In the genomic region with DNA sequence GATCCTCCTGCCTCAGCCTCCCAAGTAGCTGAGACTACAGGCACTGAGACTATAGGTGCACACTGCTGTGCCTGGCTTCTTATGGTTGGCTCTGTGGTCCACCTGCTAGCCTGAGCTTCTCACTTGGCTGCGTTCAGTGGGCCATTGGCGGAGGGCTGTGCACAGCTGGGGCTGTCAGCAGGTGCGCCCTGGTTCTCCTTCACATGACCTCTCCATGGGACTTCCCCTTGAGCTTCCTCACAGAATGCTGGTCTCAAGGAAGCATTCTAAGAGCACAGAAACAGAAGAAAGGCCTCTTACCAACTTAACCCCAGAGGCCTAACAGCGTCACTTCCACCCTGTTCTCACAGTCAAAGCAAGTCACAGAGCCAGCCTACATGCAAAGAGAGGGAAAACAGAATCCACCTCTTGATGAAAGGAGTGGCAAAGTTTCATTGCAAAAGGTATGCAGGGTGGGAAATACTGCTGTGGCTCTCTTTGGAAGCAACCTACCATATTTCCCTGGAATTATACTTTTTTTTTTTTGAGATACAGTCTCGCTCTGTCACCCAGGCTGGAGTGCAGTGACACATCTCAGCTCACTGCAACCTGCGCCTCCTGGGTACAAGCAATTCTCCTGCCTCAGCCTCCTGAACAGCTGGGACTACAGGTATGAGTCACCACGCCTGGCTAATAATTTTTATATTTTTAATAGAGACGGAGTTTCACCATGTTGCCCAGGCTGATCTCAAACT, we compare ENCODE assay signal across 1 cellular context.
A peak's percentile ranks its signal among the peaks of the same experiment; 100 is the strongest.
TF ChIP-seq lines count a peak whose summit lies in the region.

No MANE protein-coding gene starts in this region.

TF ChIP-seq in GM12878, 131 proteins besides CTCF, POLR2A, EP300 and RAD21 (continued from another document and continues in another):
- TF ChIP-seq, protein P1, sequence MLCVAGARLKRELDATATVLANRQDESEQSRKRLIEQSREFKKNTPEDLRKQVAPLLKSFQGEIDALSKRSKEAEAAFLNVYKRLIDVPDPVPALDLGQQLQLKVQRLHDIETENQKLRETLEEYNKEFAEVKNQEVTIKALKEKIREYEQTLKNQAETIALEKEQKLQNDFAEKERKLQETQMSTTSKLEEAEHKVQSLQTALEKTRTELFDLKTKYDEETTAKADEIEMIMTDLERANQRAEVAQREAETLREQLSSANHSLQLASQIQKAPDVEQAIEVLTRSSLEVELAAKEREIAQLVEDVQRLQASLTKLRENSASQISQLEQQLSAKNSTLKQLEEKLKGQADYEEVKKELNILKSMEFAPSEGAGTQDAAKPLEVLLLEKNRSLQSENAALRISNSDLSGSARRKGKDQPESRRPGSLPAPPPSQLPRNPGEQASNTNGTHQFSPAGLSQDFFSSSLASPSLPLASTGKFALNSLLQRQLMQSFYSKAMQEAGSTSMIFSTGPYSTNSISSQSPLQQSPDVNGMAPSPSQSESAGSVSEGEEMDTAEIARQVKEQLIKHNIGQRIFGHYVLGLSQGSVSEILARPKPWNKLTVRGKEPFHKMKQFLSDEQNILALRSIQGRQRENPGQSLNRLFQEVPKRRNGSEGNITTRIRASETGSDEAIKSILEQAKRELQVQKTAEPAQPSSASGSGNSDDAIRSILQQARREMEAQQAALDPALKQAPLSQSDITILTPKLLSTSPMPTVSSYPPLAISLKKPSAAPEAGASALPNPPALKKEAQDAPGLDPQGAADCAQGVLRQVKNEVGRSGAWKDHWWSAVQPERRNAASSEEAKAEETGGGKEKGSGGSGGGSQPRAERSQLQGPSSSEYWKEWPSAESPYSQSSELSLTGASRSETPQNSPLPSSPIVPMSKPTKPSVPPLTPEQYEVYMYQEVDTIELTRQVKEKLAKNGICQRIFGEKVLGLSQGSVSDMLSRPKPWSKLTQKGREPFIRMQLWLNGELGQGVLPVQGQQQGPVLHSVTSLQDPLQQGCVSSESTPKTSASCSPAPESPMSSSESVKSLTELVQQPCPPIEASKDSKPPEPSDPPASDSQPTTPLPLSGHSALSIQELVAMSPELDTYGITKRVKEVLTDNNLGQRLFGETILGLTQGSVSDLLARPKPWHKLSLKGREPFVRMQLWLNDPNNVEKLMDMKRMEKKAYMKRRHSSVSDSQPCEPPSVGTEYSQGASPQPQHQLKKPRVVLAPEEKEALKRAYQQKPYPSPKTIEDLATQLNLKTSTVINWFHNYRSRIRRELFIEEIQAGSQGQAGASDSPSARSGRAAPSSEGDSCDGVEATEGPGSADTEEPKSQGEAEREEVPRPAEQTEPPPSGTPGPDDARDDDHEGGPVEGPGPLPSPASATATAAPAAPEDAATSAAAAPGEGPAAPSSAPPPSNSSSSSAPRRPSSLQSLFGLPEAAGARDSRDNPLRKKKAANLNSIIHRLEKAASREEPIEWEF (IDR thresholded peaks at IDR 0.05; ENCODE audit: insufficient replicate concordance, low read depth, low read length), result peak; percentile 63
- TF ChIP-seq EED (IDR thresholded peaks at IDR 0.05; ENCODE audit: low read depth) (peak; percentile 62), SPI1 (IDR thresholded peaks at IDR 0.05; ENCODE audit: borderline replicate concordance, insufficient read depth, low read depth, low read length) (peak; percentile 59), WRNIP1 (IDR thresholded peaks at IDR 0.05; ENCODE audit: borderline replicate concordance, low read depth, low read length) (no peak), SIN3A (IDR thresholded peaks at IDR 0.05; ENCODE audit: low read depth, low read length) (0 out of 2 replicates have a peak, but pooled peaks have one; percentile 63), JUNB (IDR thresholded peaks at IDR 0.05) (peak; percentile 88), RUNX3 (IDR thresholded peaks at IDR 0.05; ENCODE audit: low read length) (peak; percentile 80), PAX8 (IDR thresholded peaks at IDR 0.05) (no peak), POLR2AphosphoS5 (IDR thresholded peaks at IDR 0.05; ENCODE audit: low read length) (peak; percentile 47; the same call in 1 of the 2 replicates), DPF2 (IDR thresholded peaks at IDR 0.05) (no peak; the same call in 1 of the 2 replicates), HCFC1 (IDR thresholded peaks at IDR 0.05; ENCODE audit: low read length) (peak; percentile 29; the same call in 1 of the 2 replicates), BHLHE40 (IDR thresholded peaks at IDR 0.05; ENCODE audit: borderline replicate concordance in 1 of 2, low read depth in 2 of 2, low read length in 1 of 2) (peak; percentile 85 to 93), HDGF (IDR thresholded peaks at IDR 0.05) (0 out of 2 replicates have a peak, but pooled peaks have one; percentile 44), PAX5 (IDR thresholded peaks at IDR 0.05; ENCODE audit: borderline replicate concordance, low read depth, low read length) (peak; percentile 96), NR2F1 (conservative IDR thresholded peaks at IDR 0.05) (peak; percentile 78), PML (IDR thresholded peaks at IDR 0.05; ENCODE audit: low read length) (0 out of 2 replicates have a peak, but pooled peaks have one; percentile 3), GABPA (IDR thresholded peaks at IDR 0.05; ENCODE audit: low read depth) (peak; percentile 26; the same call in 1 of the 2 replicates), CBFB (IDR thresholded peaks at IDR 0.05; ENCODE audit: low read depth) (peak; percentile 66), JUND (IDR thresholded peaks at IDR 0.05; ENCODE audit: low read depth, low read length) (peak; percentile 61), ZNF384 (IDR thresholded peaks at IDR 0.05; ENCODE audit: borderline replicate concordance, low read depth, low read length) (no peak), TCF12 (IDR thresholded peaks at IDR 0.05; ENCODE audit: low read depth, low read length) (peak; percentile 100), ATF7 (IDR thresholded peaks at IDR 0.05; ENCODE audit: low read depth) (peak; percentile 46; the same call in 1 of the 2 replicates), HDAC2 (IDR thresholded peaks at IDR 0.05) (no peak), IKZF2 (IDR thresholded peaks at IDR 0.05) (peak; percentile 29 to 54; a peak in 3 of 4 replicates), SIX5 (IDR thresholded peaks at IDR 0.05; ENCODE audit: low read depth, low read length, severe bottlenecking) (no peak), TCF3 (IDR thresholded peaks at IDR 0.05; ENCODE audit: borderline replicate concordance, insufficient read depth, low read depth, low read length) (peak; percentile 100), YY1 (IDR thresholded peaks at IDR 0.05; ENCODE audit: low read depth, low read length) (peak; percentile 72), TARDBP (IDR thresholded peaks at IDR 0.05; ENCODE audit: borderline replicate concordance) (peak; percentile 67; the same call in 1 of the 2 replicates), MTA2 (IDR thresholded peaks at IDR 0.05; ENCODE audit: low read depth) (no peak), MEF2B (IDR thresholded peaks at IDR 0.05; ENCODE audit: partially characterized antibody, poor library complexity, severe bottlenecking) (peak; percentile 68), TAF1 (IDR thresholded peaks at IDR 0.05; ENCODE audit: borderline replicate concordance, low read depth, low read length) (peak; percentile 5; the same call in 1 of the 2 replicates), CBX5 (IDR thresholded peaks at IDR 0.05; ENCODE audit: low read depth) (no peak), SP1 (IDR thresholded peaks at IDR 0.05; ENCODE audit: low read depth, low read length) (peak; percentile 70), RAD51 (IDR thresholded peaks at IDR 0.05) (peak; percentile 95), ESRRA (IDR thresholded peaks at IDR 0.05; ENCODE audit: low read length) (peak; percentile 96), IRF4 (IDR thresholded peaks at IDR 0.05; ENCODE audit: low read depth, low read length) (no peak), SMARCA5 (IDR thresholded peaks at IDR 0.05) (peak; percentile 72; the same call in 1 of the 2 replicates), MEF2A (IDR thresholded peaks at IDR 0.05; ENCODE audit: insufficient read depth, low read depth, low read length) (peak; percentile 76; the same call in 1 of the 2 replicates)
- TF ChIP-seq, protein P2, sequence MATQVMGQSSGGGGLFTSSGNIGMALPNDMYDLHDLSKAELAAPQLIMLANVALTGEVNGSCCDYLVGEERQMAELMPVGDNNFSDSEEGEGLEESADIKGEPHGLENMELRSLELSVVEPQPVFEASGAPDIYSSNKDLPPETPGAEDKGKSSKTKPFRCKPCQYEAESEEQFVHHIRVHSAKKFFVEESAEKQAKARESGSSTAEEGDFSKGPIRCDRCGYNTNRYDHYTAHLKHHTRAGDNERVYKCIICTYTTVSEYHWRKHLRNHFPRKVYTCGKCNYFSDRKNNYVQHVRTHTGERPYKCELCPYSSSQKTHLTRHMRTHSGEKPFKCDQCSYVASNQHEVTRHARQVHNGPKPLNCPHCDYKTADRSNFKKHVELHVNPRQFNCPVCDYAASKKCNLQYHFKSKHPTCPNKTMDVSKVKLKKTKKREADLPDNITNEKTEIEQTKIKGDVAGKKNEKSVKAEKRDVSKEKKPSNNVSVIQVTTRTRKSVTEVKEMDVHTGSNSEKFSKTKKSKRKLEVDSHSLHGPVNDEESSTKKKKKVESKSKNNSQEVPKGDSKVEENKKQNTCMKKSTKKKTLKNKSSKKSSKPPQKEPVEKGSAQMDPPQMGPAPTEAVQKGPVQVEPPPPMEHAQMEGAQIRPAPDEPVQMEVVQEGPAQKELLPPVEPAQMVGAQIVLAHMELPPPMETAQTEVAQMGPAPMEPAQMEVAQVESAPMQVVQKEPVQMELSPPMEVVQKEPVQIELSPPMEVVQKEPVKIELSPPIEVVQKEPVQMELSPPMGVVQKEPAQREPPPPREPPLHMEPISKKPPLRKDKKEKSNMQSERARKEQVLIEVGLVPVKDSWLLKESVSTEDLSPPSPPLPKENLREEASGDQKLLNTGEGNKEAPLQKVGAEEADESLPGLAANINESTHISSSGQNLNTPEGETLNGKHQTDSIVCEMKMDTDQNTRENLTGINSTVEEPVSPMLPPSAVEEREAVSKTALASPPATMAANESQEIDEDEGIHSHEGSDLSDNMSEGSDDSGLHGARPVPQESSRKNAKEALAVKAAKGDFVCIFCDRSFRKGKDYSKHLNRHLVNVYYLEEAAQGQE (IDR thresholded peaks at IDR 0.05; ENCODE audit: low read depth, low read length), result no peak
- TF ChIP-seq, protein P3, sequence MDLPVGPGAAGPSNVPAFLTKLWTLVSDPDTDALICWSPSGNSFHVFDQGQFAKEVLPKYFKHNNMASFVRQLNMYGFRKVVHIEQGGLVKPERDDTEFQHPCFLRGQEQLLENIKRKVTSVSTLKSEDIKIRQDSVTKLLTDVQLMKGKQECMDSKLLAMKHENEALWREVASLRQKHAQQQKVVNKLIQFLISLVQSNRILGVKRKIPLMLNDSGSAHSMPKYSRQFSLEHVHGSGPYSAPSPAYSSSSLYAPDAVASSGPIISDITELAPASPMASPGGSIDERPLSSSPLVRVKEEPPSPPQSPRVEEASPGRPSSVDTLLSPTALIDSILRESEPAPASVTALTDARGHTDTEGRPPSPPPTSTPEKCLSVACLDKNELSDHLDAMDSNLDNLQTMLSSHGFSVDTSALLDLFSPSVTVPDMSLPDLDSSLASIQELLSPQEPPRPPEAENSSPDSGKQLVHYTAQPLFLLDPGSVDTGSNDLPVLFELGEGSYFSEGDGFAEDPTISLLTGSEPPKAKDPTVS (IDR thresholded peaks at IDR 0.05; ENCODE audit: low read depth, low read length), result no peak
- TF ChIP-seq, protein P4, sequence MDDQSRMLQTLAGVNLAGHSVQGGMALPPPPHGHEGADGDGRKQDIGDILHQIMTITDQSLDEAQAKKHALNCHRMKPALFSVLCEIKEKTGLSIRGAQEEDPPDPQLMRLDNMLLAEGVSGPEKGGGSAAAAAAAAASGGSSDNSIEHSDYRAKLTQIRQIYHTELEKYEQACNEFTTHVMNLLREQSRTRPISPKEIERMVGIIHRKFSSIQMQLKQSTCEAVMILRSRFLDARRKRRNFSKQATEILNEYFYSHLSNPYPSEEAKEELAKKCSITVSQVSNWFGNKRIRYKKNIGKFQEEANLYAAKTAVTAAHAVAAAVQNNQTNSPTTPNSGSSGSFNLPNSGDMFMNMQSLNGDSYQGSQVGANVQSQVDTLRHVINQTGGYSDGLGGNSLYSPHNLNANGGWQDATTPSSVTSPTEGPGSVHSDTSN (IDR thresholded peaks at IDR 0.05; ENCODE audit: insufficient replicate concordance, low read depth, low read length), result peak; percentile 49
- TF ChIP-seq, protein P5, sequence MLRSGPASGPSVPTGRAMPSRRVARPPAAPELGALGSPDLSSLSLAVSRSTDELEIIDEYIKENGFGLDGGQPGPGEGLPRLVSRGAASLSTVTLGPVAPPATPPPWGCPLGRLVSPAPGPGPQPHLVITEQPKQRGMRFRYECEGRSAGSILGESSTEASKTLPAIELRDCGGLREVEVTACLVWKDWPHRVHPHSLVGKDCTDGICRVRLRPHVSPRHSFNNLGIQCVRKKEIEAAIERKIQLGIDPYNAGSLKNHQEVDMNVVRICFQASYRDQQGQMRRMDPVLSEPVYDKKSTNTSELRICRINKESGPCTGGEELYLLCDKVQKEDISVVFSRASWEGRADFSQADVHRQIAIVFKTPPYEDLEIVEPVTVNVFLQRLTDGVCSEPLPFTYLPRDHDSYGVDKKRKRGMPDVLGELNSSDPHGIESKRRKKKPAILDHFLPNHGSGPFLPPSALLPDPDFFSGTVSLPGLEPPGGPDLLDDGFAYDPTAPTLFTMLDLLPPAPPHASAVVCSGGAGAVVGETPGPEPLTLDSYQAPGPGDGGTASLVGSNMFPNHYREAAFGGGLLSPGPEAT (IDR thresholded peaks at IDR 0.05; ENCODE audit: low read depth), result no peak
- TF ChIP-seq, protein P6, sequence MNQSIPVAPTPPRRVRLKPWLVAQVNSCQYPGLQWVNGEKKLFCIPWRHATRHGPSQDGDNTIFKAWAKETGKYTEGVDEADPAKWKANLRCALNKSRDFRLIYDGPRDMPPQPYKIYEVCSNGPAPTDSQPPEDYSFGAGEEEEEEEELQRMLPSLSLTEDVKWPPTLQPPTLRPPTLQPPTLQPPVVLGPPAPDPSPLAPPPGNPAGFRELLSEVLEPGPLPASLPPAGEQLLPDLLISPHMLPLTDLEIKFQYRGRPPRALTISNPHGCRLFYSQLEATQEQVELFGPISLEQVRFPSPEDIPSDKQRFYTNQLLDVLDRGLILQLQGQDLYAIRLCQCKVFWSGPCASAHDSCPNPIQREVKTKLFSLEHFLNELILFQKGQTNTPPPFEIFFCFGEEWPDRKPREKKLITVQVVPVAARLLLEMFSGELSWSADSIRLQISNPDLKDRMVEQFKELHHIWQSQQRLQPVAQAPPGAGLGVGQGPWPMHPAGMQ (IDR thresholded peaks at IDR 0.05; ENCODE audit: borderline replicate concordance), result no peak
- TF ChIP-seq, protein P7, sequence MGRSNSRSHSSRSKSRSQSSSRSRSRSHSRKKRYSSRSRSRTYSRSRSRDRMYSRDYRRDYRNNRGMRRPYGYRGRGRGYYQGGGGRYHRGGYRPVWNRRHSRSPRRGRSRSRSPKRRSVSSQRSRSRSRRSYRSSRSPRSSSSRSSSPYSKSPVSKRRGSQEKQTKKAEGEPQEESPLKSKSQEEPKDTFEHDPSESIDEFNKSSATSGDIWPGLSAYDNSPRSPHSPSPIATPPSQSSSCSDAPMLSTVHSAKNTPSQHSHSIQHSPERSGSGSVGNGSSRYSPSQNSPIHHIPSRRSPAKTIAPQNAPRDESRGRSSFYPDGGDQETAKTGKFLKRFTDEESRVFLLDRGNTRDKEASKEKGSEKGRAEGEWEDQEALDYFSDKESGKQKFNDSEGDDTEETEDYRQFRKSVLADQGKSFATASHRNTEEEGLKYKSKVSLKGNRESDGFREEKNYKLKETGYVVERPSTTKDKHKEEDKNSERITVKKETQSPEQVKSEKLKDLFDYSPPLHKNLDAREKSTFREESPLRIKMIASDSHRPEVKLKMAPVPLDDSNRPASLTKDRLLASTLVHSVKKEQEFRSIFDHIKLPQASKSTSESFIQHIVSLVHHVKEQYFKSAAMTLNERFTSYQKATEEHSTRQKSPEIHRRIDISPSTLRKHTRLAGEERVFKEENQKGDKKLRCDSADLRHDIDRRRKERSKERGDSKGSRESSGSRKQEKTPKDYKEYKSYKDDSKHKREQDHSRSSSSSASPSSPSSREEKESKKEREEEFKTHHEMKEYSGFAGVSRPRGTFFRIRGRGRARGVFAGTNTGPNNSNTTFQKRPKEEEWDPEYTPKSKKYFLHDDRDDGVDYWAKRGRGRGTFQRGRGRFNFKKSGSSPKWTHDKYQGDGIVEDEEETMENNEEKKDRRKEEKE (IDR thresholded peaks at IDR 0.05), result no peak
